ENCODE assay signal across 17 cellular contexts in the genomic region with DNA sequence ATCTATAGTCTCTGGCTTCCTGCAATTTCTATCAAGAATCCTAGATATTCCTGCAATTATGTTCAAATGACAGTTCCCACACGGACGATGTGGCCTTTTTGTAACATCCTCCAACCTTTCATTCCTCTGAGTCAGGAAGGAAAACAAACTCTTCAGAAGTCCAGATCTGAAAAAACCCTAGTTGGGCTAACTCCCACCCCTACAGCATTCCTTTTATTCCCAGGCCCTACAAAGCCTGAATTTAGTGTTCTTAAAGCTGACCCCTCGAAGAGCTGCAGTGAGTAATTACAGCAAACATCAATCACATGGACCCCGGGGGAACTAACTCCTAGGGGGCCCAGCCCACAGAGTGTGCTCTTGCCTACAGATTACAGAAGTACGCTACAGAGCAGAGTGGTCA.
DNase-seq lines count a peak whose midpoint lies in the region; ATAC-seq and TF ChIP-seq lines count a peak whose summit lies in the region.
"Had no signal": no experiment of that assay in that cellular context is flagged by ENCODE, and none has a peak within 500 bp of the region (broad histone marks: within the 10 kb centered on the region; RNA-seq: fewer than 3 reads in every experiment).

No MANE protein-coding gene starts in this region.

- no peaks in the 10 kb centered on the region for H3K9me3 Mint-ChIP-seq in CD4-positive, alpha-beta T cell
- peaks cover 0 to 5% (median 0%) of the 10 kb centered on the region in 11 donors for H3K9me3 Mint-ChIP-seq in naive thymus-derived CD4-positive, alpha-beta T cell

- H3K27ac ChIP-seq in CD4-positive, alpha-beta T cell (ENCODE audit: low read depth, low read length): no peak overlapping the region
- H3K27ac ChIP-seq in naive thymus-derived CD4-positive, alpha-beta T cell (ENCODE audit: low read depth, low read length): peak overlapping the region; percentile 42
- H3K27ac ChIP-seq: SJCRH30, suprapubic skin had no signal

- no peak for TF ChIP-seq CTCF in CD4-positive, alpha-beta T cell (IDR thresholded peaks at IDR 0.05)

- H3K36me3 Mint-ChIP-seq in CD4-positive, alpha-beta T cell (ENCODE audit: low read depth): peaks cover 94% of the 10 kb centered on the region
- H3K36me3 Mint-ChIP-seq in naive thymus-derived CD4-positive, alpha-beta T cell: peaks cover 12 to 70% (median 61%) of the 10 kb centered on the region in 5 donors

- intact Hi-C loops in CD4-positive, alpha-beta T cell (cut with DNase I, micrococcal nuclease): loop anchor here in 1 of 2 experiments (2.0 kb wide), 1 partner anchor 13 kb away; no protein-coding TSS in a partner anchor
- intact Hi-C loops in naive thymus-derived CD4-positive, alpha-beta T cell (cut with micrococcal nuclease): no loop called here

- peaks cover 71% of the 10 kb centered on the region for H3K4me1 Mint-ChIP-seq in CD4-positive, alpha-beta T cell (ENCODE audit: low read depth)
- H3K4me1 Mint-ChIP-seq in naive thymus-derived CD4-positive, alpha-beta T cell: peaks cover 4 to 83% (median 50%) of the 10 kb centered on the region in 7 donors

- peak overlapping the region; percentile 25 for H3K4me3 Mint-ChIP-seq in CD4-positive, alpha-beta T cell
- no peak overlapping the region for H3K4me3 Mint-ChIP-seq in naive thymus-derived CD4-positive, alpha-beta T cell
- H3K4me3 Mint-ChIP-seq: activated T-cell treated with anti-CD3 and anti-CD28 coated beads, Interleukin-2, amount 50 U/mL, for 4 hours had no signal

- POLR2A ChIA-PET in CD4-positive, alpha-beta T cell (lab: Charles Lee): interaction anchor here (0.7 to 1.4 kb wide), 2 partner anchors 12 to 20 kb away, joined by 3 to 6 read pairs; no protein-coding TSS in a partner anchor
- POLR2A ChIA-PET in naive thymus-derived CD4-positive, alpha-beta T cell (lab: Charles Lee): interaction anchor here (0.6 to 4.1 kb wide), 8 partner anchors 9 to 99 kb away, joined by 3 to 17 read pairs (median 4); a partner anchor contains a TSS

- H3K36me3 ChIP-seq in naive thymus-derived CD4-positive, alpha-beta T cell (ENCODE audit: control insufficient read depth in 2 of 3, insufficient read depth in 3 of 3, low read length in 3 of 3): peaks cover 0 to 59% (median 17%) of the 10 kb centered on the region in 3 experiments
- H3K36me3 ChIP-seq: SJCRH30 had no signal

- no peak for DNase-seq in CD4-positive, alpha-beta T cell
- peak; percentile 27 for DNase-seq in EL
- DNase-seq in astrocyte of the hippocampus (ENCODE audit: low read depth, low spot score): peak; percentile 40
- DNase-seq in naive thymus-derived CD4-positive, alpha-beta T cell: no peak
- no peak for DNase-seq in cerebellum (ENCODE audit: low spot score)
- no peak for DNase-seq in HCEC 1CT
- no peak for DNase-seq in inferior parietal cortex (ENCODE audit: extremely low spot score)
- DNase-seq: activated CD4-positive, alpha-beta T cell treated with anti-CD3 and anti-CD28 coated beads for 48 hours; activated T-cell treated with anti-CD3 and anti-CD28 coated beads, Interleukin-2, amount 50 U/mL, for 4 hours; DMS153; NCI-H1694; NCI-H446 treated with DMSO at 0.1 percent for 48 hours; SJCRH30; stimulated activated CD4-positive, alpha-beta T cell treated with anti-CD3 and anti-CD28 coated beads, Interleukin-1b, Interleukin-23, amount 100 ng/mL, for 48 hours; T-helper 9 cell had no signal

- no peak for ATAC-seq in CD4-positive, alpha-beta T cell (ENCODE audit: poor library complexity)
- ATAC-seq in naive thymus-derived CD4-positive, alpha-beta T cell: no peak
- no peak for ATAC-seq in GM18498 (IDR thresholded peaks at IDR 0.05; ENCODE audit: unreplicated experiment)
- ATAC-seq: activated T-cell treated with anti-CD3 and anti-CD28 coated beads, Interleukin-2, amount 50 U/mL, for 4 hours had no signal

- peak overlapping the region; percentile 98 for H3K27ac Mint-ChIP-seq in CD4-positive, alpha-beta T cell
- H3K27ac Mint-ChIP-seq in naive thymus-derived CD4-positive, alpha-beta T cell: peak overlapping the region; percentile 25 to 99 (median 92)

- H3K9me3 ChIP-seq in CD4-positive, alpha-beta T cell (ENCODE audit: control insufficient read depth, low read length): no peaks in the 10 kb centered on the region
- no peaks in the 10 kb centered on the region for H3K9me3 ChIP-seq in naive thymus-derived CD4-positive, alpha-beta T cell (ENCODE audit: control insufficient read depth in 2 of 3, low read length in 3 of 3)
- H3K9me3 ChIP-seq: SJCRH30, suprapubic skin had no signal

- CTCF ChIA-PET in CD4-positive, alpha-beta T cell (lab: Charles Lee): interaction anchor here (1.4 kb wide), 1 partner anchor 36 kb away, joined by 3 read pairs; no protein-coding TSS in a partner anchor
- CTCF ChIA-PET in naive thymus-derived CD4-positive, alpha-beta T cell (lab: Charles Lee): no interaction called here

- no peaks in the 10 kb centered on the region for H3K27me3 ChIP-seq in CD4-positive, alpha-beta T cell (ENCODE audit: control insufficient read depth, insufficient read depth, low read length)
- H3K27me3 ChIP-seq in naive thymus-derived CD4-positive, alpha-beta T cell (ENCODE audit: control insufficient read depth in 2 of 2, insufficient read depth in 2 of 2, low read length in 2 of 2): no peaks in the 10 kb centered on the region
- H3K27me3 ChIP-seq: SJCRH30, suprapubic skin had no signal

- no peaks in the 10 kb centered on the region for H3K27me3 Mint-ChIP-seq in CD4-positive, alpha-beta T cell
- H3K27me3 Mint-ChIP-seq in naive thymus-derived CD4-positive, alpha-beta T cell: no peaks in the 10 kb centered on the region

- H3K4me3 ChIP-seq in naive thymus-derived CD4-positive, alpha-beta T cell (ENCODE audit: low read length): no peak overlapping the region
- H3K4me3 ChIP-seq: SJCRH30, suprapubic skin had no signal

- H3K4me1 ChIP-seq in naive thymus-derived CD4-positive, alpha-beta T cell (ENCODE audit: control insufficient read depth in 2 of 2, insufficient read depth in 2 of 2, low read length in 2 of 2): peaks cover 9 to 27% of the 10 kb centered on the region in 2 donors
- H3K4me1 ChIP-seq: suprapubic skin had no signal

Comparison
In these comparisons a context has a peak if more than half of its experiments do, and no peak if none do; other contexts are left out.
1. DNase-seq: peak in EL (single experiment) and astrocyte of the hippocampus (single experiment); none in CD4-positive, alpha-beta T cell (0 of 10), naive thymus-derived CD4-positive, alpha-beta T cell (0 of 9), cerebellum (single experiment), HCEC 1CT (single experiment) and inferior parietal cortex (single experiment).